Comparison of ENCODE assay signal across 17 cellular contexts in the genomic region with DNA sequence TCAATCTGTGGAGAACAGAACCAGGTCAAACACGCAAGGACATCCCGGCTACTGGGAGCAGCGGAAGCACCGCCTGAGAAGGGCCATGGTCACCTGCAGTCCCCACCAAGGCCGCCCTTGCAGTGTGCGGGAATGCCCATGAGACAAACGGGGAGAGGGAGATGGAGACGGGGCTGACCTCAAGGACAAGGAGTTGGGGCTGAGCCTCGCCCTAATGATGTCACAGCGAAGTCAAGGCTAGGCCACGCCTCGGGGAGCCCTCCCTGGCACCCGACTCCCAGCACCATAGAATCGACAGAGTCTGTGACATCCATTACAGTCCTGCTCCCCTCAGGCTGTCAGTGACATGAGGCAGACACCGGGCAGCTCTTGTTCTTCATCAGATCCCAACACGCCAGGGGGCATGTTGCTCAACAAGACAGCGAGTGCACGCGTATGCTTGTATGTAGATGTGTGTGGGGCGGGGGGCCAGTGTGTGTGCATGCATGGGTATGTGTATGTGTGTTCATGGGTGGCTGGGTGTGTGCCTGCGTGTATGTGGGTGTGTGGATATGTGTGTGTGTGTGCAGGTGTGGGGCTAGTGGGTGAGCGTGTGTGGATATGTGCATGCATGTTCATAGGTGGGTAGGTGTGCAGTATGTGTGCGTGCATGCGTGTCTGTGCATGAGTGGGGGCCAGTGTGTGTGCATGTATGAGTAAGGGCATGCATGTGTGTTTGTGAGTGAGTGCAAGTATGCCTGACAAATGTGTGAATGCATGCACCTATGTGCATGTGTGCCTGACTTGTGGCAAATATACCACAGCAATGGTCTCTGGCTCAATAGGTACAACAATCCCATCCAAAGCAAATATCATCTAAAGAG. TPM values are rescaled to one million over a fixed set of nuclear protein-coding genes. Genes with fewer than 3 reads are reported as not detected.
DNase-seq lines count a peak whose midpoint lies in the region; TF ChIP-seq lines count a peak whose summit lies in the region.
"Had no signal": no experiment of that assay in that cellular context is flagged by ENCODE, and none has a peak within 500 bp of the region (broad histone marks: within the 10 kb centered on the region; RNA-seq: fewer than 3 reads in every experiment).

No MANE protein-coding gene starts in this region.

- WGBS in H9 (ENCODE audit: extremely low coverage, insufficient read length, low lambda C conversion rate), result no CpG with 5 or more reads among the region's 24 CpGs

- TF ChIP-seq CTCF in H9 (conservative IDR thresholded peaks at IDR 0.05) (no peak), progenitor cell of endocrine pancreas (IDR thresholded peaks at IDR 0.05; ENCODE audit: unreplicated experiment) (no peak), Calu3 (IDR thresholded peaks at IDR 0.05; ENCODE audit: unreplicated experiment) (no peak)

- no peaks in the 10 kb centered on the region for H3K9me3 ChIP-seq in H9 (ENCODE audit: control insufficient read depth, low read depth, low read length)
- H3K9me3 ChIP-seq: ascending aorta, thoracic aorta had no signal

- no peak overlapping the region for H3K56ac ChIP-seq in H9 (ENCODE audit: insufficient read length, low read depth, low read length)

- H3K27ac Mint-ChIP-seq in H9 (peak overlapping the region in 1 of 3 experiments; percentile 1; a peak in 1 of 7 replicates), progenitor cell of endocrine pancreas (peak overlapping the region; percentile 31), Calu3 (ENCODE audit: unreplicated experiment) (no peak overlapping the region)
- H3K27ac Mint-ChIP-seq in activated CD4-positive, alpha-beta memory T cell treated with anti-CD3 and anti-CD28 coated beads for 36 hours, result no peak overlapping the region
- H3K27ac Mint-ChIP-seq: effector memory CD8-positive, alpha-beta T cell; immature natural killer cell had no signal

- H3K23ac ChIP-seq in H9 (ENCODE audit: insufficient read length, low read depth, low read length), result no peak overlapping the region

- no peak overlapping the region for H3K9ac ChIP-seq in H9 (ENCODE audit: extremely low read depth, insufficient read length, low read length)

- no peak overlapping the region for H4K5ac ChIP-seq in H9 (ENCODE audit: insufficient read length, low read depth, low read length)

- DNase-seq in H9 (peak; percentile 17), iPS-NIHi7 (ENCODE audit: extremely low spot score) (peak; percentile 8), progenitor cell of endocrine pancreas (ENCODE audit: low spot score, unreplicated experiment) (no peak), Calu3 (no peak), RKO (ENCODE audit: low spot score) (no peak)
- DNase-seq in activated CD4-positive, alpha-beta memory T cell treated with anti-CD3 and anti-CD28 coated beads for 36 hours, result peak; percentile 3
- DNase-seq in stimulated activated naive CD4-positive, alpha-beta T cell (lab: John Stamatoyannopoulos, UW), result no peak
- DNase-seq: activated naive CD4-positive, alpha-beta T cell treated with anti-CD3 and anti-CD28 coated beads, Interleukin-2, amount 50 U/mL, for 16 hours; cerebellar nuclear complex; effector memory CD8-positive, alpha-beta T cell; immature natural killer cell; KBM-7; NCI-H2029; NCI-H446; small intestine had no signal

- H2BK120ac ChIP-seq in H9 (ENCODE audit: low read depth, low read length, poor library complexity, severe bottlenecking), result no peak overlapping the region

- no peak overlapping the region for H2BK15ac ChIP-seq in H9 (ENCODE audit: low read depth, low read length)

- no peaks in the 10 kb centered on the region for H3K79me2 ChIP-seq in H9 (ENCODE audit: insufficient read depth, low read length)

- H3K27me3 ChIP-seq in H9 (ENCODE audit: insufficient read depth, low read length), result no peaks in the 10 kb centered on the region
- H3K27me3 ChIP-seq: ascending aorta had no signal

- H2AFZ ChIP-seq in H9 (ENCODE audit: low read length), result no peak overlapping the region

- no peaks in the 10 kb centered on the region for H3K23me2 ChIP-seq in H9 (ENCODE audit: insufficient read length, low read depth, low read length, poor library complexity, severe bottlenecking)

- H2BK12ac ChIP-seq in H9 (ENCODE audit: insufficient read length, low read depth, low read length), result no peak overlapping the region

- H3K9me3 Mint-ChIP-seq in H9 (peaks cover 7 to 11% of the 10 kb centered on the region in 2 experiments), progenitor cell of endocrine pancreas (ENCODE audit: low read depth) (peaks cover under 1% of the 10 kb centered on the region), Calu3 (ENCODE audit: low read depth, unreplicated experiment) (peaks cover 4% of the 10 kb centered on the region)
- H3K9me3 Mint-ChIP-seq in activated CD4-positive, alpha-beta memory T cell treated with anti-CD3 and anti-CD28 coated beads for 36 hours, result no peaks in the 10 kb centered on the region
- H3K9me3 Mint-ChIP-seq: effector memory CD8-positive, alpha-beta T cell had no signal

- no peak overlapping the region for H4K8ac ChIP-seq in H9 (replicated peaks; ENCODE audit: insufficient read length, low read depth, low read length)

- H3K79me1 ChIP-seq in H9 (ENCODE audit: insufficient read depth, low read depth, low read length, poor library complexity, severe bottlenecking), result no peaks in the 10 kb centered on the region

- H3K4me1 Mint-ChIP-seq in H9, result no peaks in the 10 kb centered on the region
- H3K4me1 Mint-ChIP-seq in activated CD4-positive, alpha-beta memory T cell treated with anti-CD3 and anti-CD28 coated beads for 36 hours (ENCODE audit: low read depth), result no peaks in the 10 kb centered on the region
- H3K4me1 Mint-ChIP-seq in progenitor cell of endocrine pancreas (ENCODE audit: low read depth), result no peaks in the 10 kb centered on the region
- no peaks in the 10 kb centered on the region for H3K4me1 Mint-ChIP-seq in Calu3 (ENCODE audit: low read depth, unreplicated experiment)
- H3K4me1 Mint-ChIP-seq: immature natural killer cell had no signal

- H3K18ac ChIP-seq in H9 (ENCODE audit: insufficient read length, low read depth, low read length), result no peak overlapping the region

- H3K4ac ChIP-seq in H9 (ENCODE audit: low read depth, low read length), result no peak overlapping the region

- no peak overlapping the region for H2BK5ac ChIP-seq in H9 (ENCODE audit: insufficient read length, low read length)

- no peaks in the 10 kb centered on the region for H3K4me1 ChIP-seq in H9 (ENCODE audit: insufficient read depth, low read length)
- H3K4me1 ChIP-seq: ascending aorta had no signal

- no peak overlapping the region for H4K91ac ChIP-seq in H9 (ENCODE audit: insufficient read length, low read depth, low read length)

- no peak overlapping the region for H2AK5ac ChIP-seq in H9 (ENCODE audit: insufficient read length, low read length)

- H3T11ph ChIP-seq in H9 (ENCODE audit: low read length), result no peak overlapping the region

- peaks cover 0 to 11% (median 10%) of the 10 kb centered on the region in 3 experiments; a peak in 5 of 7 replicates for H3K36me3 Mint-ChIP-seq in H9 (ENCODE audit: insufficient read depth in 1 of 3, low read depth in 3 of 3)
- peaks cover 26% of the 10 kb centered on the region for H3K36me3 Mint-ChIP-seq in activated CD4-positive, alpha-beta memory T cell treated with anti-CD3 and anti-CD28 coated beads for 36 hours
- H3K36me3 Mint-ChIP-seq in progenitor cell of endocrine pancreas (ENCODE audit: insufficient read depth), result peaks cover 7% of the 10 kb centered on the region
- H3K36me3 Mint-ChIP-seq in Calu3 (ENCODE audit: insufficient read depth, unreplicated experiment), result peaks cover 19% of the 10 kb centered on the region

- H3K14ac ChIP-seq in H9 (ENCODE audit: insufficient read depth, low read length), result no peak overlapping the region

- BruUV-seq in Calu3 (replicated peaks; lab: Mats Ljungman, UMichigan), result no TSS peak

- no peak overlapping the region for H3K4me2 ChIP-seq in H9 (ENCODE audit: insufficient read depth, insufficient read length, low read length)

- no peak overlapping the region for H3K27ac ChIP-seq in H9 (ENCODE audit: insufficient read length, low read depth, low read length)
- H3K27ac ChIP-seq: ascending aorta, thoracic aorta had no signal

- intact Hi-C loops in activated CD4-positive, alpha-beta memory T cell treated with anti-CD3 and anti-CD28 coated beads for 36 hours (cut with micrococcal nuclease), result no loop called here
- intact Hi-C loops in Calu3 (cut with micrococcal nuclease; ENCODE audit: unreplicated experiment), result no loop called here

- POLR2A ChIA-PET in activated CD4-positive, alpha-beta memory T cell treated with anti-CD3 and anti-CD28 coated beads for 36 hours (lab: Charles Lee), result no interaction called here

- peaks cover 2% of the 10 kb centered on the region for H3K27me3 Mint-ChIP-seq in H9 (ENCODE audit: low read depth)
- no peaks in the 10 kb centered on the region for H3K27me3 Mint-ChIP-seq in activated CD4-positive, alpha-beta memory T cell treated with anti-CD3 and anti-CD28 coated beads for 36 hours
- no peaks in the 10 kb centered on the region for H3K27me3 Mint-ChIP-seq in progenitor cell of endocrine pancreas
- H3K27me3 Mint-ChIP-seq in Calu3 (ENCODE audit: unreplicated experiment), result no peaks in the 10 kb centered on the region
- H3K27me3 Mint-ChIP-seq: effector memory CD8-positive, alpha-beta T cell had no signal

- H2BK20ac ChIP-seq in H9 (ENCODE audit: low read depth, low read length, poor library complexity, severe bottlenecking), result no peak overlapping the region

- no peaks in the 10 kb centered on the region for H4K20me1 ChIP-seq in H9 (ENCODE audit: control insufficient read depth, insufficient read depth, insufficient read length)

- CTCF ChIA-PET in activated CD4-positive, alpha-beta memory T cell treated with anti-CD3 and anti-CD28 coated beads for 36 hours (lab: Charles Lee), result interaction anchor here (1.8 kb wide), 1 partner anchor 13 kb away, joined by 5 read pairs; no protein-coding TSS in a partner anchor
- CTCF ChIA-PET in Calu3 (lab: Charles Lee), result no interaction called here

- H3K4me3 Mint-ChIP-seq in H9 (no peak overlapping the region), progenitor cell of endocrine pancreas (ENCODE audit: low read depth) (no peak overlapping the region), Calu3 (ENCODE audit: low read depth, unreplicated experiment) (no peak overlapping the region)
- H3K4me3 Mint-ChIP-seq in activated CD4-positive, alpha-beta memory T cell treated with anti-CD3 and anti-CD28 coated beads for 36 hours, result no peak overlapping the region
- H3K4me3 Mint-ChIP-seq: effector memory CD8-positive, alpha-beta T cell; immature natural killer cell had no signal

RNA-seq across cellular contexts. Expression of gene ANKMY1, which starts 57.0 kb away (rescaled TPM):
- total RNA-seq in H9 (2021), result 8.6 and 13.7 TPM in 2 replicates
- 10 to 100 TPM; 18.4 to 19.1 TPM for total RNA-seq in activated CD4-positive, alpha-beta memory T cell treated with anti-CD3 and anti-CD28 coated beads for 36 hours
- 29.0 and 29.2 TPM in 2 replicates for total RNA-seq in progenitor cell of endocrine pancreas
- total RNA-seq in Calu3 (2022), result 34.9 and 38.2 TPM in 2 replicates

RNA-seq across cellular contexts. Expression of gene DUSP28, which starts 59.4 kb away (rescaled TPM):
- total RNA-seq in H9 (2021) (1.6 and 2.9 TPM in 2 replicates), progenitor cell of endocrine pancreas (4.9 and 6.4 TPM in 2 replicates), Calu3 (2022) (5.1 and 8.5 TPM in 2 replicates)
- 1 to 10 TPM; 4.1 to 4.2 TPM for total RNA-seq in activated CD4-positive, alpha-beta memory T cell treated with anti-CD3 and anti-CD28 coated beads for 36 hours

Comparison
In these comparisons a context has a peak if more than half of its experiments do, and no peak if none do; other contexts are left out.
1. DNase-seq: peak in H9 (single experiment), activated CD4-positive, alpha-beta memory T cell treated with anti-CD3 and anti-CD28 coated beads for 36 hours (single experiment) and iPS-NIHi7 (single experiment); none in progenitor cell of endocrine pancreas (single experiment), Calu3 (single experiment), RKO (single experiment) and stimulated activated naive CD4-positive, alpha-beta T cell (0 of 6).